In the genomic region with DNA sequence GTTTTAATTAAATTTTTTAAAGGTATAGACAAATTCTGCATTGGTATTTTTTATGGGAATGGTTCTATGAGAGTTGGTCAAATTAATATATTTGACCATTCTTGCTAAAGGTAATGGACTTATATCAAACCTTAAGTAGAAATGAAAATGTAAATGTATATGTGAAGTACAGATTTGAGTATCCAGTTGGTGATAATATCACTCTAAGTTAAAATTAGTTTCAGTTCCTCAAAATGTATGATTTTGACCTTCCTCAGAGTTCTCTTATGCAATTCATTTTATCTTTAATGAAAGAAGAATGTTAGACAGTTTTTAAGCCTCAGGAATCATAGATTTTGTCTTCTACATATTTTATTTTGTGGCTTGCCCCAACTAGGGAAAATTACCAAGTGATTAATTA, we compare ENCODE assay signal across 14 cellular contexts.
DNase-seq lines count a peak whose midpoint lies in the region; ATAC-seq and TF ChIP-seq lines count a peak whose summit lies in the region.
"Had no signal": no experiment of that assay in that cellular context is flagged by ENCODE, and none has a peak within 500 bp of the region (broad histone marks: within the 10 kb centered on the region; RNA-seq: fewer than 3 reads in every experiment).

No MANE protein-coding gene starts in this region.

- no peak overlapping the region for H3K4me3 ChIP-seq in brain microvascular endothelial cell (ENCODE audit: low read depth, low read length)
- H3K4me3 ChIP-seq: BLaER1, GM23338, psoas muscle, thoracic aorta had no signal

- TF ChIP-seq CTCF in brain microvascular endothelial cell (IDR thresholded peaks at IDR 0.05; ENCODE audit: low read depth, low read length, missing control alignments): no peak

- H3K9me3 ChIP-seq in T-helper 17 cell (ENCODE audit: control insufficient read depth, low read length, poor library complexity, severe bottlenecking): no peaks in the 10 kb centered on the region
- H3K9me3 ChIP-seq: BLaER1, psoas muscle, thoracic aorta had no signal

- no peaks in the 10 kb centered on the region for H3K36me3 ChIP-seq in brain microvascular endothelial cell (replicated peaks)
- H3K36me3 ChIP-seq: BLaER1, thoracic aorta had no signal

- H3K27ac ChIP-seq in brain microvascular endothelial cell: no peak overlapping the region
- H3K27ac ChIP-seq: BLaER1, psoas muscle, thoracic aorta had no signal

- H3K4me1 Mint-ChIP-seq in T-helper 17 cell: no peaks in the 10 kb centered on the region
- H3K4me1 Mint-ChIP-seq: GM23338 had no signal

- ATAC-seq in GM18861 (IDR thresholded peaks at IDR 0.05; ENCODE audit: unreplicated experiment) (peak; percentile 97), GM21576 (IDR thresholded peaks at IDR 0.05; ENCODE audit: unreplicated experiment) (peak; percentile 98), HG03097 (IDR thresholded peaks at IDR 0.05; ENCODE audit: low FRiP score, unreplicated experiment) (peak; percentile 94), T-helper 17 cell (no peak)
- ATAC-seq: activated T-cell treated with anti-CD3 and anti-CD28 coated beads, Interleukin-2, amount 50 U/mL, for 72 hours; GM23338; psoas muscle had no signal

- H3K27ac Mint-ChIP-seq in T-helper 17 cell: no peak overlapping the region
- H3K27ac Mint-ChIP-seq: activated T-cell treated with anti-CD3 and anti-CD28 coated beads, Interleukin-2, amount 50 U/mL, for 72 hours; GM23338 had no signal

- no peak overlapping the region for H3K4me3 Mint-ChIP-seq in T-helper 17 cell
- H3K4me3 Mint-ChIP-seq: activated T-cell treated with anti-CD3 and anti-CD28 coated beads, Interleukin-2, amount 50 U/mL, for 72 hours; GM23338 had no signal

- no peaks in the 10 kb centered on the region for H3K27me3 Mint-ChIP-seq in T-helper 17 cell

- DNase-seq in NAMALWA (ENCODE audit: low spot score) (peak; percentile 39), kidney tubule cell (ENCODE audit: low spot score) (no peak), HEK293T (ENCODE audit: extremely low spot score) (no peak), T-helper 17 cell (no peak), brain microvascular endothelial cell (no peak)
- DNase-seq: activated CD4-positive, CD25-positive, alpha-beta regulatory T cell; activated T-cell treated with anti-CD3 and anti-CD28 coated beads, Interleukin-2, amount 50 U/mL, for 72 hours; psoas muscle had no signal

- POLR2A ChIA-PET in HEK293T (lab: Yijun Ruan, JAX): no interaction called here

- H3K27me3 ChIP-seq in brain microvascular endothelial cell (replicated peaks): no peaks in the 10 kb centered on the region
- H3K27me3 ChIP-seq: BLaER1 had no signal

- in situ Hi-C loops in brain microvascular endothelial cell (cut with HindIII; ENCODE audit: low pct_ligation_motif_present, low sequenced_read_pairs): no loop called here

- CTCF ChIA-PET in HEK293T (lab: Yijun Ruan, JAX): no interaction called here

- no peaks in the 10 kb centered on the region for H3K36me3 Mint-ChIP-seq in T-helper 17 cell (ENCODE audit: low read depth)

TF ChIP-seq in HEK293T, 16 proteins besides CTCF, POLR2A, EP300 and RAD21:
- no peak for TF ChIP-seq ELF4 (IDR thresholded peaks at IDR 0.05)
